ENCODE assay signal across 8 cellular contexts in genomic region chr15:78640840-78641733, GRCh38. TPM values are rescaled to one million over a fixed set of nuclear protein-coding genes. Genes with fewer than 3 reads are reported as not detected.
DNase-seq lines count a peak whose midpoint lies in the region; ATAC-seq and TF ChIP-seq lines count a peak whose summit lies in the region.

A gene with protein sequence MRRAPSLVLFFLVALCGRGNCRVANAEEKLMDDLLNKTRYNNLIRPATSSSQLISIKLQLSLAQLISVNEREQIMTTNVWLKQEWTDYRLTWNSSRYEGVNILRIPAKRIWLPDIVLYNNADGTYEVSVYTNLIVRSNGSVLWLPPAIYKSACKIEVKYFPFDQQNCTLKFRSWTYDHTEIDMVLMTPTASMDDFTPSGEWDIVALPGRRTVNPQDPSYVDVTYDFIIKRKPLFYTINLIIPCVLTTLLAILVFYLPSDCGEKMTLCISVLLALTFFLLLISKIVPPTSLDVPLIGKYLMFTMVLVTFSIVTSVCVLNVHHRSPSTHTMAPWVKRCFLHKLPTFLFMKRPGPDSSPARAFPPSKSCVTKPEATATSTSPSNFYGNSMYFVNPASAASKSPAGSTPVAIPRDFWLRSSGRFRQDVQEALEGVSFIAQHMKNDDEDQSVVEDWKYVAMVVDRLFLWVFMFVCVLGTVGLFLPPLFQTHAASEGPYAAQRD (minus strand): TSS chr15:78641210. CDS start chr15:78641133, 77 bp downstream.

- H3K27me3 ChIP-seq in right cardiac atrium (ENCODE audit: control insufficient read depth, insufficient read depth), result no peaks in the 10 kb centered on the region
- H3K27me3 ChIP-seq in gastrocnemius medialis, result peaks cover 0 to 15% (median 13%) of the 10 kb centered on the region in 3 donors

- H3K9me3 ChIP-seq in right cardiac atrium (ENCODE audit: control insufficient read depth, low read length) (no peaks in the 10 kb centered on the region), gastrocnemius medialis (no peaks in the 10 kb centered on the region)

- DNase-seq in NCI-H82 (lab: John Stamatoyannopoulos, UW) (peak; percentile 34), NCI-H82 treated with DMSO at 0.1 percent for 48 hours (lab: John Stamatoyannopoulos, UW; ENCODE audit: unreplicated experiment) (no peak), right cardiac atrium (peak in 1 of 3 donors; percentile 59), gastrocnemius medialis (no peak), NCI-H510A (lab: John Stamatoyannopoulos, UW) (no peak), mesenteric fat pad (ENCODE audit: low spot score) (no peak)

- H3K4me1 Mint-ChIP-seq in activated T-helper 17 cell treated with anti-CD3 and anti-CD28 coated beads, Interleukin-2, amount 50 U/mL, for 72 hours, result no peaks in the 10 kb centered on the region

- H3K4me3 Mint-ChIP-seq in activated T-helper 17 cell treated with anti-CD3 and anti-CD28 coated beads, Interleukin-2, amount 50 U/mL, for 72 hours, result peak within 1 kb of the TSS; percentile 41

- peaks cover 16% of the 10 kb centered on the region for H3K27me3 Mint-ChIP-seq in activated T-helper 17 cell treated with anti-CD3 and anti-CD28 coated beads, Interleukin-2, amount 50 U/mL, for 72 hours

- TF ChIP-seq POLR2A in gastrocnemius medialis (IDR thresholded peaks at IDR 0.05), result no peak

- ATAC-seq in activated T-helper 17 cell treated with anti-CD3 and anti-CD28 coated beads, Interleukin-2, amount 50 U/mL, for 72 hours (replicated peaks), result peak; percentile 37
- ATAC-seq in right cardiac atrium (peak; percentile 52 to 61), gastrocnemius medialis (no peak), HG03457 (IDR thresholded peaks at IDR 0.05; ENCODE audit: unreplicated experiment) (no peak)

- in situ Hi-C loops in gastrocnemius medialis (cut with MboI; ENCODE audit: low sequenced_read_pairs in 4 of 4), result loop anchor here in 1 of 4 donors (25.0 kb wide), 1 partner anchor 546 kb away; no protein-coding TSS in a partner anchor

- peak within 1 kb of the TSS; percentile 18 for H3K4me3 ChIP-seq in right cardiac atrium (ENCODE audit: low read length)
- H3K4me3 ChIP-seq in gastrocnemius medialis, result peak within 1 kb of the TSS; percentile 43 to 60 (median 45)

- WGBS in right cardiac atrium, result 7% methylated on average over 62 of the region's 65 CpGs

- H3K36me3 Mint-ChIP-seq in activated T-helper 17 cell treated with anti-CD3 and anti-CD28 coated beads, Interleukin-2, amount 50 U/mL, for 72 hours (ENCODE audit: low read depth), result no peaks in the 10 kb centered on the region

- no peak within 1 kb of the TSS for H3K27ac ChIP-seq in right cardiac atrium (ENCODE audit: low read length)
- no peak within 1 kb of the TSS for H3K27ac ChIP-seq in gastrocnemius medialis

- no peak within 1 kb of the TSS for H3K27ac Mint-ChIP-seq in activated T-helper 17 cell treated with anti-CD3 and anti-CD28 coated beads, Interleukin-2, amount 50 U/mL, for 72 hours

- intact Hi-C loops in right cardiac atrium (cut with DNase I) (loop anchor here in 1 of 4 donors (5.0 kb wide), 1 partner anchor 66 kb away; no protein-coding TSS in a partner anchor), gastrocnemius medialis (cut with DNase I; ENCODE audit: low total_unique reads) (no loop called here)

- H3K36me3 ChIP-seq in gastrocnemius medialis, result no peaks in the 10 kb centered on the region

- H3K9me3 Mint-ChIP-seq in activated T-helper 17 cell treated with anti-CD3 and anti-CD28 coated beads, Interleukin-2, amount 50 U/mL, for 72 hours, result no peaks in the 10 kb centered on the region

- H3K4me1 ChIP-seq in right cardiac atrium (ENCODE audit: control insufficient read depth, insufficient read depth, low read length) (no peaks in the 10 kb centered on the region), gastrocnemius medialis (peaks cover 5 to 8% of the 10 kb centered on the region in 2 donors)

- no peak for TF ChIP-seq CTCF in gastrocnemius medialis (IDR thresholded peaks at IDR 0.05 in 4 of 5, conservative IDR thresholded peaks at IDR 0.05 in 1 of 5)

RNA-seq across cellular contexts. Expression of the gene that starts here (rescaled TPM):
- total RNA-seq in activated T-helper 17 cell treated with anti-CD3 and anti-CD28 coated beads, Interleukin-2, amount 50 U/mL, for 72 hours, result not detected
- total RNA-seq in right cardiac atrium (not detected), gastrocnemius medialis (not detected), mesenteric fat pad (not detected)
- not detected for polyA plus RNA-seq in right cardiac atrium

Comparison
In these comparisons a context has a peak if more than half of its experiments do, and no peak if none do; other contexts are left out.
1. Peak in ATAC-seq in activated T-helper 17 cell treated with anti-CD3 and anti-CD28 coated beads, Interleukin-2, amount 50 U/mL, for 72 hours; RNA of the gene not detected or under 1 TPM.
2. Peak in ATAC-seq and H3K4me3 ChIP-seq in right cardiac atrium; RNA of the gene not detected or under 1 TPM.